13 cellular contexts compared by ENCODE assay signal in genomic region chr1:183514235-183514634, GRCh38. TPM values are rescaled to one million over a fixed set of nuclear protein-coding genes. Genes with fewer than 3 reads are reported as not detected.
DNase-seq lines count a peak whose midpoint lies in the region; ATAC-seq, FAIRE-seq and TF ChIP-seq lines count a peak whose summit lies in the region.
"Had no signal": no experiment of that assay in that cellular context is flagged by ENCODE, and none has a peak within 500 bp of the region (broad histone marks: within the 10 kb centered on the region; RNA-seq: fewer than 3 reads in every experiment).

No MANE protein-coding gene starts in this region.

- H3K27ac ChIP-seq in GM23338 (ENCODE audit: low read depth) (no peak overlapping the region), PC-3 (ENCODE audit: low read length) (peak overlapping the region; percentile 86), endothelial cell of umbilical vein (ENCODE audit: insufficient read depth, low read depth, low read length) (peak overlapping the region; percentile 65), foreskin keratinocyte (no peak overlapping the region)
- H3K27ac ChIP-seq: BLaER1 treated with 17β-estradiol and CSF1 and Interleukin-3, amounts not matched to agents 10 nM and 100 nM had no signal

- intact Hi-C loops in PC-3 (cut with micrococcal nuclease): loop anchor here (2.0 kb wide), 1 partner anchor 15 kb away; no protein-coding TSS in a partner anchor
- intact Hi-C loops in endothelial cell of umbilical vein (cut with micrococcal nuclease): no loop called here

- H2AFZ ChIP-seq in GM23338 (no peak overlapping the region), PC-3 (ENCODE audit: low read length) (no peak overlapping the region), endothelial cell of umbilical vein (ENCODE audit: low read depth, low read length) (no peak overlapping the region)

- TF ChIP-seq POLR2A in endothelial cell of umbilical vein (IDR thresholded peaks at IDR 0.05; ENCODE audit: low read depth, low read length) (no peak), GM18505 (IDR thresholded peaks at IDR 0.05; ENCODE audit: borderline replicate concordance, extremely low read depth, insufficient read depth, insufficient read length) (no peak)

- peaks cover 2% of the 10 kb centered on the region for H3K27me3 Mint-ChIP-seq in GM23338 (ENCODE audit: insufficient read depth, low read depth, poor library complexity)

- CTCF ChIA-PET in PC-3 (lab: Charles Lee) (no interaction called here), endothelial cell of umbilical vein (lab: Charles Lee) (interaction anchor here (0.5 to 0.9 kb wide), 2 partner anchors 16 to 65 kb away, joined by 3 read pairs; no protein-coding TSS in a partner anchor)

- H3K9me2 ChIP-seq in GM23338 (ENCODE audit: insufficient read depth) (no peaks in the 10 kb centered on the region), PC-3 (replicated peaks; ENCODE audit: low read length) (no peaks in the 10 kb centered on the region)

- H3K4me2 ChIP-seq in GM23338 (0 out of 2 replicates have a peak overlapping the region, but pooled peaks have one; percentile 9), PC-3 (ENCODE audit: low read length) (peak overlapping the region; percentile 42), endothelial cell of umbilical vein (ENCODE audit: insufficient read depth, low read length) (peak overlapping the region; percentile 47)
- H3K4me2 ChIP-seq: BLaER1 treated with 17β-estradiol and CSF1 and Interleukin-3, amounts not matched to agents 10 nM and 100 nM had no signal

- H3K79me2 ChIP-seq in GM23338 (replicated peaks; ENCODE audit: insufficient read depth): peaks cover 40% of the 10 kb centered on the region
- peaks cover 46% of the 10 kb centered on the region for H3K79me2 ChIP-seq in PC-3 (ENCODE audit: low read length)
- peaks cover 21% of the 10 kb centered on the region for H3K79me2 ChIP-seq in endothelial cell of umbilical vein (ENCODE audit: control insufficient read depth, insufficient read depth, low read length)

- H3K4me3 ChIP-seq in GM23338 (no peak overlapping the region), PC-3 (ENCODE audit: low read length) (no peak overlapping the region; the same call in 1 of the 2 replicates), endothelial cell of umbilical vein (replicated peaks in 1 of 3; ENCODE audit: insufficient read depth in 1 of 3, low read depth in 1 of 3, low read length in 3 of 3) (no peak overlapping the region)
- H3K4me3 ChIP-seq: BLaER1 treated with 17β-estradiol and CSF1 and Interleukin-3, amounts not matched to agents 10 nM and 100 nM; K562 had no signal

- no peak for FAIRE-seq in endothelial cell of umbilical vein (lab: Jason Lieb, UNC)
- FAIRE-seq: K562 had no signal

- no peak for ATAC-seq in GM23338
- ATAC-seq in PC-3: peak; percentile 50
- ATAC-seq in stimulated activated effector memory CD8-positive, alpha-beta T cell treated with anti-CD3 and anti-CD28 coated beads, Interleukin-12 subunit alpha, Interleukin-12 subunit beta, amount 100 ng/mL, for 72 hours: no peak
- no peak for ATAC-seq in foreskin keratinocyte
- no peak for ATAC-seq in GM18505 (IDR thresholded peaks at IDR 0.05; ENCODE audit: unreplicated experiment)
- ATAC-seq: K562 had no signal

- H3K9ac ChIP-seq in PC-3 (ENCODE audit: low read length) (peak overlapping the region; percentile 16; the same call in 1 of the 2 replicates), endothelial cell of umbilical vein (replicated peaks; ENCODE audit: extremely low read depth, insufficient read depth, low read length) (no peak overlapping the region)
- H3K9ac ChIP-seq: BLaER1 treated with 17β-estradiol and CSF1 and Interleukin-3, amounts not matched to agents 10 nM and 100 nM had no signal

- peaks cover 14% of the 10 kb centered on the region for H3K4me1 Mint-ChIP-seq in GM23338
- H3K4me1 Mint-ChIP-seq in stimulated activated effector memory CD8-positive, alpha-beta T cell treated with anti-CD3 and anti-CD28 coated beads, Interleukin-12 subunit alpha, Interleukin-12 subunit beta, amount 100 ng/mL, for 72 hours: peaks cover 13% of the 10 kb centered on the region

- no peaks in the 10 kb centered on the region for H3K9me1 ChIP-seq in endothelial cell of umbilical vein (replicated peaks; ENCODE audit: control insufficient read depth, extremely low read depth, insufficient read depth, low read length)

- H3K9me3 ChIP-seq in PC-3 (ENCODE audit: low read length) (no peaks in the 10 kb centered on the region), endothelial cell of umbilical vein (replicated peaks; ENCODE audit: control insufficient read depth, insufficient read depth, low read length) (no peaks in the 10 kb centered on the region)
- H3K9me3 ChIP-seq: BLaER1 treated with 17β-estradiol and CSF1 and Interleukin-3, amounts not matched to agents 10 nM and 100 nM had no signal

- POLR2A ChIA-PET in PC-3 (lab: Charles Lee; ENCODE audit: unreplicated experiment): no interaction called here
- POLR2A ChIA-PET in endothelial cell of umbilical vein (lab: Charles Lee): no interaction called here

- H4K20me1 ChIP-seq in GM23338 (replicated peaks; ENCODE audit: insufficient read depth) (no peaks in the 10 kb centered on the region; the same call in none of the 2 replicates), PC-3 (ENCODE audit: low read length) (peaks cover 5% of the 10 kb centered on the region; the same call in 1 of the 2 replicates), endothelial cell of umbilical vein (replicated peaks; ENCODE audit: control insufficient read depth, extremely low read depth, insufficient read depth, low read length) (peaks cover 2% of the 10 kb centered on the region)

- no peaks in the 10 kb centered on the region for H3K9me3 Mint-ChIP-seq in GM23338
- H3K9me3 Mint-ChIP-seq in stimulated activated effector memory CD8-positive, alpha-beta T cell treated with anti-CD3 and anti-CD28 coated beads, Interleukin-12 subunit alpha, Interleukin-12 subunit beta, amount 100 ng/mL, for 72 hours: no peaks in the 10 kb centered on the region

- dilution Hi-C loops in endothelial cell of umbilical vein (cut with MboI; ENCODE audit: extremely low pct_ligation_motif_present, low sequenced_read_pairs): no loop called here

- H3K27me3 ChIP-seq in GM23338 (ENCODE audit: insufficient read depth) (no peaks in the 10 kb centered on the region), PC-3 (ENCODE audit: low read length) (no peaks in the 10 kb centered on the region), endothelial cell of umbilical vein (ENCODE audit: control insufficient read depth in 2 of 2, insufficient read depth in 2 of 2, low read length in 2 of 2) (no peaks in the 10 kb centered on the region), foreskin keratinocyte (no peaks in the 10 kb centered on the region)
- H3K27me3 ChIP-seq: BLaER1 treated with 17β-estradiol and CSF1 and Interleukin-3, amounts not matched to agents 10 nM and 100 nM had no signal

- H3K4me3 Mint-ChIP-seq in GM23338: no peak overlapping the region
- no peak overlapping the region for H3K4me3 Mint-ChIP-seq in stimulated activated effector memory CD8-positive, alpha-beta T cell treated with anti-CD3 and anti-CD28 coated beads, Interleukin-12 subunit alpha, Interleukin-12 subunit beta, amount 100 ng/mL, for 72 hours

- H3K27ac Mint-ChIP-seq in GM23338: no peak overlapping the region
- H3K27ac Mint-ChIP-seq in stimulated activated effector memory CD8-positive, alpha-beta T cell treated with anti-CD3 and anti-CD28 coated beads, Interleukin-12 subunit alpha, Interleukin-12 subunit beta, amount 100 ng/mL, for 72 hours: peak overlapping the region; percentile 73

- no peak for DNase-seq in GM23338 (ENCODE audit: low spot score)
- peak; percentile 21 for DNase-seq in PC-3
- DNase-seq in endothelial cell of umbilical vein (ENCODE audit: low read depth, low spot score): peak; percentile 5
- DNase-seq in stimulated activated effector memory CD8-positive, alpha-beta T cell treated with anti-CD3 and anti-CD28 coated beads, Interleukin-12 subunit alpha, Interleukin-12 subunit beta, amount 100 ng/mL, for 72 hours (ENCODE audit: low spot score in 2 of 2): no peak
- no peak for DNase-seq in foreskin keratinocyte
- DNase-seq in SIG-M5 (lab: John Stamatoyannopoulos, UW): no peak
- DNase-seq: NCI-H1048, NCI-H2227 treated with DMSO at 0.1 percent for 48 hours, NCI-H526, SHP77 had no signal

- H3K36me3 ChIP-seq in GM23338 (ENCODE audit: insufficient read depth) (peaks cover 7% of the 10 kb centered on the region; the same call in 1 of the 2 replicates), PC-3 (ENCODE audit: low read depth, low read length) (peaks cover 20% of the 10 kb centered on the region; the same call in 1 of the 2 replicates), endothelial cell of umbilical vein (ENCODE audit: control insufficient read depth in 2 of 2, extremely low read depth in 1 of 2, insufficient read depth in 2 of 2, low read length in 2 of 2) (peaks cover 0 to 5% of the 10 kb centered on the region in 2 experiments)

- H3K4me1 ChIP-seq in GM23338 (ENCODE audit: insufficient read depth): peaks cover 22% of the 10 kb centered on the region
- H3K4me1 ChIP-seq in PC-3 (ENCODE audit: insufficient read depth, low read length): peaks cover 29% of the 10 kb centered on the region
- peaks cover 27% of the 10 kb centered on the region for H3K4me1 ChIP-seq in endothelial cell of umbilical vein (ENCODE audit: control insufficient read depth, extremely low read depth, insufficient read depth, low read length)
- peaks cover 25% of the 10 kb centered on the region for H3K4me1 ChIP-seq in foreskin keratinocyte

- BruUV-seq in PC-3 (replicated peaks; lab: Mats Ljungman, UMichigan): no TSS peak
- BruUV-seq in endothelial cell of umbilical vein (replicated peaks; lab: Mats Ljungman, UMichigan): no TSS peak

- H3F3A ChIP-seq in GM23338 (replicated peaks; ENCODE audit: low read depth) (no peaks in the 10 kb centered on the region), PC-3 (ENCODE audit: low read length, unreplicated experiment) (peaks cover 5% of the 10 kb centered on the region)

- peaks cover 16% of the 10 kb centered on the region; the same call in 2 of the 3 replicates for H3K36me3 Mint-ChIP-seq in GM23338 (ENCODE audit: low read depth)
- peaks cover 55% of the 10 kb centered on the region for H3K36me3 Mint-ChIP-seq in stimulated activated effector memory CD8-positive, alpha-beta T cell treated with anti-CD3 and anti-CD28 coated beads, Interleukin-12 subunit alpha, Interleukin-12 subunit beta, amount 100 ng/mL, for 72 hours

- TF ChIP-seq CTCF in GM23338 (conservative IDR thresholded peaks at IDR 0.05; ENCODE audit: low read depth in 2 of 2) (no peak), PC-3 (conservative IDR thresholded peaks at IDR 0.05; ENCODE audit: low read depth, low read length) (no peak), endothelial cell of umbilical vein (IDR thresholded peaks at IDR 0.05; ENCODE audit: extremely low read depth in 1 of 2, insufficient read depth in 1 of 2, low read depth in 1 of 2, low read length in 2 of 2) (no peak), foreskin keratinocyte (conservative IDR thresholded peaks at IDR 0.05) (no peak)

RNA-seq across cellular contexts. Expression of gene SMG7, which starts 41.9 kb away (rescaled TPM):
- 79.4 and 96.4 TPM in 2 replicates for total RNA-seq in GM23338 (2014; rRNA removed; shearing (Covaris generic))
- polyA plus RNA-seq in GM23338 (2016; fragmentation: Nextera tagmentation; extraction: Ambion mirVana) (33.0 and 33.2 TPM in 2 replicates), endothelial cell of umbilical vein (23.8 and 25.4 TPM in 2 replicates), foreskin keratinocyte (11.9 and 14.2 TPM in 2 replicates)
- total RNA-seq in PC-3 (2014; rRNA removed) (25.5 and 38.4 TPM in 2 replicates), endothelial cell of umbilical vein (42.1 and 47.1 TPM in 2 replicates), foreskin keratinocyte (41.4 and 46.2 TPM in 2 replicates)
- 21.8 and 23.9 TPM in 2 replicates for polyA plus RNA-seq in endothelial cell of umbilical vein (2011; cell fraction: cytosol; rRNA removed)
- 43.9 and 51.4 TPM in 2 replicates for polyA plus RNA-seq in endothelial cell of umbilical vein (2011; cell fraction: nucleus; rRNA removed)
- 24.8 and 34.0 TPM in 2 replicates for polyA plus RNA-seq in endothelial cell of umbilical vein (2012)
- 53.4 and 67.9 TPM in 2 replicates for polyA minus RNA-seq in endothelial cell of umbilical vein
- polyA minus RNA-seq in endothelial cell of umbilical vein (2011; cell fraction: cytosol; rRNA and poly(A)+ RNA removed): 42.9 TPM
- polyA minus RNA-seq in endothelial cell of umbilical vein (2011; cell fraction: nucleus; rRNA and poly(A)+ RNA removed): 45.4 and 62.1 TPM in 2 replicates

Comparison
In these comparisons a context has a peak if more than half of its experiments do, and no peak if none do; other contexts are left out.
1. DNase-seq: peak in PC-3 (single experiment) and endothelial cell of umbilical vein (single experiment); none in GM23338 (single experiment), stimulated activated effector memory CD8-positive, alpha-beta T cell treated with anti-CD3 and anti-CD28 coated beads, Interleukin-12 subunit alpha, Interleukin-12 subunit beta, amount 100 ng/mL, for 72 hours (0 of 2), foreskin keratinocyte (0 of 2) and SIG-M5 (single experiment).
2. H3K27ac ChIP-seq: peak in PC-3 (single experiment) and endothelial cell of umbilical vein (single experiment); none in GM23338 (single experiment) and foreskin keratinocyte (single experiment).
3. Peak in every context shown above with its lines, with median percentiles within 50 percentile points of each other: H3K4me2 ChIP-seq.